39 cellular contexts compared by ENCODE assay signal in genomic region chr16:87939562-87940423, GRCh38. TPM values are rescaled to one million over a fixed set of nuclear protein-coding genes. Genes with fewer than 3 reads are reported as not detected.
"Had no signal": no experiment of that assay in that cellular context is flagged by ENCODE, and none has a peak within 500 bp of the region (broad histone marks: within the 10 kb centered on the region; RNA-seq: fewer than 3 reads in every experiment).

No MANE protein-coding gene starts in this region.

- H3K27me3 ChIP-seq: esophagus squamous epithelium, heart right ventricle, left lung, ovary, stomach, tibial nerve had no signal

- H3K27me3 Mint-ChIP-seq: activated CD4-positive, alpha-beta memory T cell treated with anti-CD3 and anti-CD28 coated beads for 36 hours; activated naive CD8-positive, alpha-beta T cell treated with anti-CD3 and anti-CD28 coated beads, Interleukin-2, amount 50 U/mL, for 24 hours had no signal

- H3K36me3 Mint-ChIP-seq: activated CD4-positive, alpha-beta memory T cell treated with anti-CD3 and anti-CD28 coated beads for 36 hours; stimulated activated effector memory CD8-positive, alpha-beta T cell treated with anti-CD3 and anti-CD28 coated beads, Interleukin-12 subunit alpha, Interleukin-12 subunit beta, amount 100 ng/mL, for 72 hours had no signal

- H3K27ac ChIP-seq: esophagus squamous epithelium, heart right ventricle, left lung, lower lobe of right lung, ovary, prostate gland, skin epidermis, stomach, tibial nerve, WERI-Rb-1 had no signal

- H3K4me3 Mint-ChIP-seq: activated CD4-positive, alpha-beta memory T cell treated with anti-CD3 and anti-CD28 coated beads for 36 hours; activated CD4-positive, alpha-beta T cell treated with anti-CD3 and anti-CD28 coated beads, Interleukin-2, amount 10 ng/mL, durations not matched to agents 24 days and 14 days; activated naive CD8-positive, alpha-beta T cell treated with anti-CD3 and anti-CD28 coated beads, Interleukin-2, amount 50 U/mL, for 24 hours; activated T-helper 1 cell treated with anti-CD3 and anti-CD28 coated beads, Interleukin-12 subunit alpha, Interleukin-12 subunit beta, Interleukin-2, Interleukin-4 antibody, amounts not matched to agents 30 ng/mL and 10 ng/mL and 1 ng/mL, durations not matched to agents 14 hours and 24 hours and 36 hours; stimulated activated effector memory CD8-positive, alpha-beta T cell treated with anti-CD3 and anti-CD28 coated beads, Interleukin-12 subunit alpha, Interleukin-12 subunit beta, amount 100 ng/mL, for 72 hours; T-helper 17 cell had no signal

- H3K4me3 ChIP-seq: esophagus squamous epithelium, heart right ventricle, left lung, lower lobe of right lung, mucosa of descending colon, ovary, prostate gland, skin epidermis, stomach, tibial nerve had no signal

- ATAC-seq: activated naive CD8-positive, alpha-beta T cell treated with anti-CD3 and anti-CD28 coated beads, Interleukin-2, amount 50 U/mL, for 24 hours; heart right ventricle; left lung; lower lobe of right lung; mucosa of descending colon; sciatic nerve; stimulated activated effector memory CD8-positive, alpha-beta T cell treated with anti-CD3 and anti-CD28 coated beads, Interleukin-12 subunit alpha, Interleukin-12 subunit beta, amount 100 ng/mL, for 72 hours; T-helper 17 cell had no signal

- H3K36me3 ChIP-seq: esophagus squamous epithelium, heart right ventricle, left lung, lower lobe of right lung, ovary, prostate gland, stomach, tibial nerve, WERI-Rb-1 had no signal

- H3K4me1 ChIP-seq: left lung, prostate gland, tibial nerve had no signal

- H3K4me1 Mint-ChIP-seq: T-helper 17 cell had no signal

- H3K9me3 ChIP-seq: esophagus squamous epithelium, heart right ventricle, left lung, lower lobe of right lung, mucosa of descending colon, ovary, prostate gland, stomach, tibial nerve had no signal

- H3K27ac Mint-ChIP-seq: activated CD4-positive, alpha-beta memory T cell treated with anti-CD3 and anti-CD28 coated beads for 36 hours; activated CD4-positive, alpha-beta T cell treated with anti-CD3 and anti-CD28 coated beads, Interleukin-2, amount 10 ng/mL, durations not matched to agents 24 days and 14 days; activated naive CD8-positive, alpha-beta T cell treated with anti-CD3 and anti-CD28 coated beads, Interleukin-2, amount 50 U/mL, for 24 hours; activated T-helper 1 cell treated with anti-CD3 and anti-CD28 coated beads, Interleukin-12 subunit alpha, Interleukin-12 subunit beta, Interleukin-2, Interleukin-4 antibody, amounts not matched to agents 30 ng/mL and 10 ng/mL and 1 ng/mL, durations not matched to agents 14 hours and 24 hours and 36 hours; stimulated activated effector memory CD8-positive, alpha-beta T cell treated with anti-CD3 and anti-CD28 coated beads, Interleukin-12 subunit alpha, Interleukin-12 subunit beta, amount 100 ng/mL, for 72 hours; T-helper 17 cell had no signal

- FAIRE-seq: colon had no signal

- DNase-seq: activated CD4-positive, alpha-beta memory T cell treated with anti-CD3 and anti-CD28 coated beads for 36 hours; activated CD4-positive, alpha-beta T cell treated with anti-CD3 and anti-CD28 coated beads, Interleukin-2, amount 10 ng/mL, durations not matched to agents 24 days and 14 days; activated CD4-positive, CD25-positive, alpha-beta regulatory T cell treated with anti-CD3 and anti-CD28 coated beads, Interleukin-2, amount 50 U/mL, for 72 hours; activated CD8-positive, alpha-beta memory T cell treated with anti-CD3 and anti-CD28 coated beads, Interleukin-2, amount 50 U/mL, for 4 hours; activated gamma-delta T cell; activated naive CD4-positive, alpha-beta T cell treated with anti-CD3 and anti-CD28 coated beads, Interleukin-2, amount 50 U/mL, for 16 hours; activated naive CD8-positive, alpha-beta T cell treated with anti-CD3 and anti-CD28 coated beads, Interleukin-2, amount 50 U/mL, for 24 hours; activated T-cell treated with anti-CD3 and anti-CD28 coated beads, Interleukin-2, amount 50 U/mL, for 1 hour; amygdala; central memory CD4-positive, alpha-beta T cell; dermis blood vessel endothelial cell; effector CD4-positive, alpha-beta T cell; esophagus squamous epithelium; foreskin melanocyte; heart right ventricle; lower lobe of right lung; mesenchymal stem cell; ovary; retina; stimulated activated CD4-positive, alpha-beta T cell treated with anti-CD3 and anti-CD28 coated beads, Interleukin-4, amount 100 ng/mL, for 24 hours; stomach; T-helper 17 cell; T1000; WERI-Rb-1 had no signal

RNA-seq across cellular contexts. Expression of gene CA5A, which starts 3.5 kb away (rescaled TPM):
- total RNA-seq: activated CD4-positive, alpha-beta memory T cell treated with anti-CD3 and anti-CD28 coated beads for 36 hours; activated CD4-positive, alpha-beta T cell treated with anti-CD3 and anti-CD28 coated beads, Interleukin-2, amount 10 ng/mL, durations not matched to agents 24 days and 14 days; activated CD8-positive, alpha-beta memory T cell treated with anti-CD3 and anti-CD28 coated beads for 36 hours; dermis blood vessel endothelial cell; esophagus squamous epithelium; glomerular endothelial cell; myocyte; ovary; prostate gland; sciatic nerve; stomach; T-helper 17 cell; temporal lobe; tibial nerve; ureter had no signal
- polyA plus RNA-seq: neural cell, stomach had no signal
